ENCODE assay signal across 8 cellular contexts in the genomic region with DNA sequence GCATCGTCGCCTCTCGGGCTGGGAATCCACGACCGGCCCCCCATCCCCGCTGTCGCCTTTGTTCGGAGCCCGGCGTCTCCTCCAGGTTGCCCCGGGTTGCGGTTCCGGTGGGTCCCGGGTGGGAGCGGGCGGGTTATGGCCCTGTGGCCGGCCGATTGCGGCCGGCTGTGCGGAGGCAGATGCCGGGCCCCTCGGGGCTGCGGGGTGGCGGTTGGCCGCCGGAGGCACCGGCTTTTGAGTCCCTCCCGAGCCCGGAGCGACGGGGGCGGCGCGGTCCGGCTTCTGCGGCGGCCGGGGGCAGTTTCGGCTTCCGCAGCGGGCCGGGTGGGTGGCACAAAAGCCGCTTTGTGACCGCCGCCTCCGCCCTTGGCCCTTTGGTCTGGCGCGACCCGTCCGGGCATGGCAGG. TPM values are rescaled to one million over a fixed set of nuclear protein-coding genes. Genes with fewer than 3 reads are reported as not detected.
DNase-seq lines count a peak whose midpoint lies in the region; ATAC-seq and TF ChIP-seq lines count a peak whose summit lies in the region.

No MANE protein-coding gene starts in this region.

- CTCF ChIA-PET in mammary epithelial cell (lab: Charles Lee; ENCODE audit: low non-redundant PET), result no interaction called here

- H3K9me3 ChIP-seq in mammary epithelial cell (replicated peaks; ENCODE audit: insufficient read depth, low read length) (no peaks in the 10 kb centered on the region), right lobe of liver (no peaks in the 10 kb centered on the region), transverse colon (no peaks in the 10 kb centered on the region)

- intact Hi-C loops in mammary epithelial cell (cut with micrococcal nuclease), result loop anchor here (1.0 to 5.0 kb wide), 7 partner anchors 36 to 265 kb away; no protein-coding TSS in a partner anchor
- intact Hi-C loops in right lobe of liver (cut with DNase I), result no loop called here
- intact Hi-C loops in transverse colon (cut with DNase I; ENCODE audit: low total_unique reads), result loop anchor here (5.0 kb wide), 1 partner anchor 220 kb away; no protein-coding TSS in a partner anchor
- intact Hi-C loops in posterior vena cava (cut with DNase I), result loop anchor here in 1 of 2 donors (10.0 kb wide), 1 partner anchor 62 kb away; a partner anchor contains a TSS

- H3K4me2 ChIP-seq in mammary epithelial cell (ENCODE audit: insufficient read depth, low read depth, low read length), result peak overlapping the region; percentile 25

- WGBS in mammary epithelial cell (ENCODE audit: low coverage, missing lambda C conversion rate), result 0% methylated on average over 1 of the region's 51 CpGs
- WGBS in right lobe of liver (ENCODE audit: insufficient coverage, low coverage, low lambda C conversion rate, missing lambda C conversion rate), result 0% methylated on average over 6 of the region's 51 CpGs
- WGBS in transverse colon (ENCODE audit: low coverage in 1 of 2), 2 donors, result 1% methylated on average over 35 of the region's 51 CpGs; no CpG with 5 or more reads in 1 of the 2 donors

- peaks cover 13% of the 10 kb centered on the region for H4K20me1 ChIP-seq in mammary epithelial cell (ENCODE audit: insufficient read depth, low read length)

- TF ChIP-seq CTCF in mammary epithelial cell (conservative IDR thresholded peaks at IDR 0.05 in 1 of 2, IDR thresholded peaks at IDR 0.05 in 1 of 2; ENCODE audit: extremely low read depth in 1 of 2, insufficient read depth in 1 of 2, low read depth in 1 of 2, low read length in 2 of 2) (no peak), right lobe of liver (IDR thresholded peaks at IDR 0.05) (no peak), transverse colon (IDR thresholded peaks at IDR 0.05) (no peak)

- H3K27ac ChIP-seq in mammary epithelial cell (ENCODE audit: insufficient read depth, low read depth, low read length), result peak overlapping the region; percentile 99
- H3K27ac ChIP-seq in right lobe of liver, result peak overlapping the region; percentile 99 to 100 (median 100)
- peak overlapping the region; percentile 99 to 100 (median 100) for H3K27ac ChIP-seq in transverse colon

- DNase-seq in activated CD8-positive, alpha-beta memory T cell treated with anti-CD3 and anti-CD28 coated beads, Interleukin-2, amount 50 U/mL, for 1 hour (ENCODE audit: extremely low read depth), result peak; percentile 12
- DNase-seq in activated CD8-positive, alpha-beta memory T cell treated with anti-CD3 and anti-CD28 coated beads for 24 hours, result no peak
- DNase-seq in mammary epithelial cell (no peak), right lobe of liver (no peak), transverse colon (no peak), NCI-H526 (lab: John Stamatoyannopoulos, UW) (no peak), posterior vena cava (ENCODE audit: low spot score) (no peak)

- peak overlapping the region; percentile 90 for H3K9ac ChIP-seq in mammary epithelial cell (ENCODE audit: insufficient read depth, low read length)

- TSS peak; percentile 21 for BruUV-seq in mammary epithelial cell (replicated peaks; lab: Mats Ljungman, UMichigan)

- H2AFZ ChIP-seq in mammary epithelial cell (ENCODE audit: low read depth, low read length), result no peak overlapping the region

- H3K79me2 ChIP-seq in mammary epithelial cell (ENCODE audit: insufficient read depth, low read length), result peaks cover 53% of the 10 kb centered on the region

- peak overlapping the region; percentile 83 to 92 (median 88) for H3K4me3 ChIP-seq in mammary epithelial cell (replicated peaks in 1 of 3; ENCODE audit: insufficient read depth in 1 of 3, low read depth in 2 of 3, low read length in 3 of 3)
- H3K4me3 ChIP-seq in right lobe of liver, result peak overlapping the region; percentile 64 to 79 (median 78)
- peak overlapping the region; percentile 86 to 98 (median 90) for H3K4me3 ChIP-seq in transverse colon

- H3K27me3 ChIP-seq in mammary epithelial cell (ENCODE audit: insufficient read depth, low read length) (no peaks in the 10 kb centered on the region), right lobe of liver (no peaks in the 10 kb centered on the region), transverse colon (no peaks in the 10 kb centered on the region)

- H3K36me3 ChIP-seq in mammary epithelial cell (ENCODE audit: insufficient read depth, low read length) (peaks cover 12% of the 10 kb centered on the region), right lobe of liver (peaks cover 0 to 16% (median 12%) of the 10 kb centered on the region in 4 donors), transverse colon (peaks cover 0 to 14% (median 4%) of the 10 kb centered on the region in 4 donors)

- TF ChIP-seq POLR2A in right lobe of liver (IDR thresholded peaks at IDR 0.05), result no peak
- TF ChIP-seq POLR2A in transverse colon (IDR thresholded peaks at IDR 0.05), result no peak

- dilution Hi-C loops in mammary epithelial cell (cut with HindIII; ENCODE audit: low sequenced_read_pairs), result loop anchor here (5.0 kb wide), 1 partner anchor 45 kb away; no protein-coding TSS in a partner anchor

- TF ChIP-seq EP300 in transverse colon (IDR thresholded peaks at IDR 0.05; ENCODE audit: low read depth), result no peak

- in situ Hi-C loops in mammary epithelial cell (cut with MboI; ENCODE audit: low sequenced_read_pairs in 2 of 2), result no loop called here
- in situ Hi-C loops in transverse colon (cut with MboI; ENCODE audit: low pct_ligation_motif_present in 1 of 4, low pct_unique_long_range_greater_than_20kb in 1 of 4, low sequenced_read_pairs in 3 of 4), result no loop called here

- ATAC-seq in HG03521 (IDR thresholded peaks at IDR 0.05; ENCODE audit: unreplicated experiment) (peak; percentile 0), right lobe of liver (peak in 3 of 4 donors; percentile 0 to 12 (median 1))

- H3K4me1 ChIP-seq in mammary epithelial cell (ENCODE audit: insufficient read depth, low read length) (peaks cover 18% of the 10 kb centered on the region), right lobe of liver (peaks cover 0 to 28% (median 8%) of the 10 kb centered on the region in 4 donors), transverse colon (peaks cover 12 to 55% (median 24%) of the 10 kb centered on the region in 4 donors)

RNA-seq across cellular contexts. Expression of a gene that starts 0.5 kb away (rescaled TPM):
- total RNA-seq in mammary epithelial cell (100 to 1,000 TPM in 1 of 2 donors, 10 to 100 TPM in 1; 90.2 to 175 TPM), right lobe of liver (100 to 1,000 TPM; 147 to 342 (median 225) TPM), transverse colon (100 to 1,000 TPM in 1 of 4 donors, 10 to 100 TPM in 3; 31.4 to 100 (median 67.9) TPM), posterior vena cava (10 to 100 TPM; 18.2 to 27.5 TPM)
- polyA plus RNA-seq in mammary epithelial cell, result 42.2 TPM
- 130 TPM for polyA minus RNA-seq in mammary epithelial cell

Comparison
In these comparisons a context has a peak if more than half of its experiments do, and no peak if none do; other contexts are left out.
1. intact Hi-C loops: an anchor here in mammary epithelial cell (1.0 to 5.0 kb wide) and transverse colon (5.0 kb wide); none called in right lobe of liver.